1 cellular context compared by ENCODE assay signal in the genomic region with DNA sequence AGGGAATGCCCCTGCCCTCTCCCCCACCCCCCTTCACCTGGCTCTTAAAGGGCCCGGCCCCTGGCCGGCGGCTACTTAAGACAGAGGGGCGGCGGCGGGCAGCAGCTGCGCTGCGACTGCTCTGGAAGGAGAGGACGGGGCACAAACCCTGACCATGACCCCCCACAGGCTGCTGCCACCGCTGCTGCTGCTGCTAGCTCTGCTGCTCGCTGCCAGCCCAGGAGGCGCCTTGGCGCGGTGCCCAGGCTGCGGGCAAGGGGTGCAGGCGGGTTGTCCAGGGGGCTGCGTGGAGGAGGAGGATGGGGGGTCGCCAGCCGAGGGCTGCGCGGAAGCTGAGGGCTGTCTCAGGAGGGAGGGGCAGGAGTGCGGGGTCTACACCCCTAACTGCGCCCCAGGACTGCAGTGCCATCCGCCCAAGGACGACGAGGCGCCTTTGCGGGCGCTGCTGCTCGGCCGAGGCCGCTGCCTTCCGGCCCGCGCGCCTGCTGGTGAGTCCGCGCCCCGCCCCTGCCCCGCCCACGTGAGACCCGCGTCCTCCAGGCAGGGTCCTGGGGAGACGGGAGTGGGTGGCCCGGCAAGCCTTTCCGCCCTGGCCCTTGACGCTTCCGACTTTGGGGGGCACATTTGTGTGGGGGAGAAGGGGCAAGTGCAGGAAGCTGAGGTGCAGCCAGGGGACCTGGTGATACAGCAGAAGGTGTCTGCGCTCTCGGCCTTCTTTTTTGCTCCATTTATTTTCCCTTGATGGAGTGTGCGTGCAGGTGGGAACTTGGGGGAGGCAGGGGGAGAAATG.
TF ChIP-seq lines count a peak whose summit lies in the region.

A gene with protein sequence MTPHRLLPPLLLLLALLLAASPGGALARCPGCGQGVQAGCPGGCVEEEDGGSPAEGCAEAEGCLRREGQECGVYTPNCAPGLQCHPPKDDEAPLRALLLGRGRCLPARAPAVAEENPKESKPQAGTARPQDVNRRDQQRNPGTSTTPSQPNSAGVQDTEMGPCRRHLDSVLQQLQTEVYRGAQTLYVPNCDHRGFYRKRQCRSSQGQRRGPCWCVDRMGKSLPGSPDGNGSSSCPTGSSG (plus strand): TSS at position 104 of the 790 bp plus-strand sequence. CDS start 51 bp downstream, at position 155.

TF ChIP-seq in HepG2, 621 proteins besides CTCF, POLR2A, EP300 and RAD21 (continued from another document and continues in another):
- TF ChIP-seq, protein P1, sequence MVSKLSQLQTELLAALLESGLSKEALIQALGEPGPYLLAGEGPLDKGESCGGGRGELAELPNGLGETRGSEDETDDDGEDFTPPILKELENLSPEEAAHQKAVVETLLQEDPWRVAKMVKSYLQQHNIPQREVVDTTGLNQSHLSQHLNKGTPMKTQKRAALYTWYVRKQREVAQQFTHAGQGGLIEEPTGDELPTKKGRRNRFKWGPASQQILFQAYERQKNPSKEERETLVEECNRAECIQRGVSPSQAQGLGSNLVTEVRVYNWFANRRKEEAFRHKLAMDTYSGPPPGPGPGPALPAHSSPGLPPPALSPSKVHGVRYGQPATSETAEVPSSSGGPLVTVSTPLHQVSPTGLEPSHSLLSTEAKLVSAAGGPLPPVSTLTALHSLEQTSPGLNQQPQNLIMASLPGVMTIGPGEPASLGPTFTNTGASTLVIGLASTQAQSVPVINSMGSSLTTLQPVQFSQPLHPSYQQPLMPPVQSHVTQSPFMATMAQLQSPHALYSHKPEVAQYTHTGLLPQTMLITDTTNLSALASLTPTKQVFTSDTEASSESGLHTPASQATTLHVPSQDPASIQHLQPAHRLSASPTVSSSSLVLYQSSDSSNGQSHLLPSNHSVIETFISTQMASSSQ (IDR thresholded peaks at IDR 0.05; ENCODE audit: low read depth): no peak
- TF ChIP-seq, protein P1 (CRISPR knock-in tag; IDR thresholded peaks at IDR 0.05; ENCODE audit: borderline replicate concordance): no peak
- no peak for TF ChIP-seq ZNF841 (CRISPR knock-in tag; IDR thresholded peaks at IDR 0.05; ENCODE audit: borderline replicate concordance)
- TF ChIP-seq ZNF556 (CRISPR knock-in tag; IDR thresholded peaks at IDR 0.05; ENCODE audit: borderline replicate concordance): 0 out of 2 replicates have a peak, but pooled peaks have one; percentile 32
- no peak for TF ChIP-seq ZNF703 (CRISPR knock-in tag; IDR thresholded peaks at IDR 0.05; ENCODE audit: borderline replicate concordance)
- TF ChIP-seq NCOA1 (CRISPR knock-in tag; IDR thresholded peaks at IDR 0.05): no peak
- TF ChIP-seq, protein P2, sequence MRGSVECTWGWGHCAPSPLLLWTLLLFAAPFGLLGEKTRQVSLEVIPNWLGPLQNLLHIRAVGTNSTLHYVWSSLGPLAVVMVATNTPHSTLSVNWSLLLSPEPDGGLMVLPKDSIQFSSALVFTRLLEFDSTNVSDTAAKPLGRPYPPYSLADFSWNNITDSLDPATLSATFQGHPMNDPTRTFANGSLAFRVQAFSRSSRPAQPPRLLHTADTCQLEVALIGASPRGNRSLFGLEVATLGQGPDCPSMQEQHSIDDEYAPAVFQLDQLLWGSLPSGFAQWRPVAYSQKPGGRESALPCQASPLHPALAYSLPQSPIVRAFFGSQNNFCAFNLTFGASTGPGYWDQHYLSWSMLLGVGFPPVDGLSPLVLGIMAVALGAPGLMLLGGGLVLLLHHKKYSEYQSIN (CRISPR knock-in tag; IDR thresholded peaks at IDR 0.05; ENCODE audit: borderline replicate concordance): no peak
- TF ChIP-seq, protein P3, sequence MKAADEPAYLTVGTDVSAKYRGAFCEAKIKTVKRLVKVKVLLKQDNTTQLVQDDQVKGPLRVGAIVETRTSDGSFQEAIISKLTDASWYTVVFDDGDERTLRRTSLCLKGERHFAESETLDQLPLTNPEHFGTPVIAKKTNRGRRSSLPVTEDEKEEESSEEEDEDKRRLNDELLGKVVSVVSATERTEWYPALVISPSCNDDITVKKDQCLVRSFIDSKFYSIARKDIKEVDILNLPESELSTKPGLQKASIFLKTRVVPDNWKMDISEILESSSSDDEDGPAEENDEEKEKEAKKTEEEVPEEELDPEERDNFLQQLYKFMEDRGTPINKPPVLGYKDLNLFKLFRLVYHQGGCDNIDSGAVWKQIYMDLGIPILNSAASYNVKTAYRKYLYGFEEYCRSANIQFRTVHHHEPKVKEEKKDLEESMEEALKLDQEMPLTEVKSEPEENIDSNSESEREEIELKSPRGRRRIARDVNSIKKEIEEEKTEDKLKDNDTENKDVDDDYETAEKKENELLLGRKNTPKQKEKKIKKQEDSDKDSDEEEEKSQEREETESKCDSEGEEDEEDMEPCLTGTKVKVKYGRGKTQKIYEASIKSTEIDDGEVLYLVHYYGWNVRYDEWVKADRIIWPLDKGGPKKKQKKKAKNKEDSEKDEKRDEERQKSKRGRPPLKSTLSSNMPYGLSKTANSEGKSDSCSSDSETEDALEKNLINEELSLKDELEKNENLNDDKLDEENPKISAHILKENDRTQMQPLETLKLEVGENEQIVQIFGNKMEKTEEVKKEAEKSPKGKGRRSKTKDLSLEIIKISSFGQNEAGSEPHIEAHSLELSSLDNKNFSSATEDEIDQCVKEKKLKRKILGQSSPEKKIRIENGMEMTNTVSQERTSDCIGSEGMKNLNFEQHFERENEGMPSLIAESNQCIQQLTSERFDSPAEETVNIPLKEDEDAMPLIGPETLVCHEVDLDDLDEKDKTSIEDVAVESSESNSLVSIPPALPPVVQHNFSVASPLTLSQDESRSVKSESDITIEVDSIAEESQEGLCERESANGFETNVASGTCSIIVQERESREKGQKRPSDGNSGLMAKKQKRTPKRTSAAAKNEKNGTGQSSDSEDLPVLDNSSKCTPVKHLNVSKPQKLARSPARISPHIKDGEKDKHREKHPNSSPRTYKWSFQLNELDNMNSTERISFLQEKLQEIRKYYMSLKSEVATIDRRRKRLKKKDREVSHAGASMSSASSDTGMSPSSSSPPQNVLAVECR (CRISPR knock-in tag; IDR thresholded peaks at IDR 0.05; ENCODE audit: borderline replicate concordance): peak; percentile 62; the same call in 1 of the 2 replicates
- no peak for TF ChIP-seq EZH2 (conservative IDR thresholded peaks at IDR 0.05; ENCODE audit: low read depth, low read length)
- TF ChIP-seq SATB2 (CRISPR knock-in tag; IDR thresholded peaks at IDR 0.05): no peak
- TF ChIP-seq, protein P4, sequence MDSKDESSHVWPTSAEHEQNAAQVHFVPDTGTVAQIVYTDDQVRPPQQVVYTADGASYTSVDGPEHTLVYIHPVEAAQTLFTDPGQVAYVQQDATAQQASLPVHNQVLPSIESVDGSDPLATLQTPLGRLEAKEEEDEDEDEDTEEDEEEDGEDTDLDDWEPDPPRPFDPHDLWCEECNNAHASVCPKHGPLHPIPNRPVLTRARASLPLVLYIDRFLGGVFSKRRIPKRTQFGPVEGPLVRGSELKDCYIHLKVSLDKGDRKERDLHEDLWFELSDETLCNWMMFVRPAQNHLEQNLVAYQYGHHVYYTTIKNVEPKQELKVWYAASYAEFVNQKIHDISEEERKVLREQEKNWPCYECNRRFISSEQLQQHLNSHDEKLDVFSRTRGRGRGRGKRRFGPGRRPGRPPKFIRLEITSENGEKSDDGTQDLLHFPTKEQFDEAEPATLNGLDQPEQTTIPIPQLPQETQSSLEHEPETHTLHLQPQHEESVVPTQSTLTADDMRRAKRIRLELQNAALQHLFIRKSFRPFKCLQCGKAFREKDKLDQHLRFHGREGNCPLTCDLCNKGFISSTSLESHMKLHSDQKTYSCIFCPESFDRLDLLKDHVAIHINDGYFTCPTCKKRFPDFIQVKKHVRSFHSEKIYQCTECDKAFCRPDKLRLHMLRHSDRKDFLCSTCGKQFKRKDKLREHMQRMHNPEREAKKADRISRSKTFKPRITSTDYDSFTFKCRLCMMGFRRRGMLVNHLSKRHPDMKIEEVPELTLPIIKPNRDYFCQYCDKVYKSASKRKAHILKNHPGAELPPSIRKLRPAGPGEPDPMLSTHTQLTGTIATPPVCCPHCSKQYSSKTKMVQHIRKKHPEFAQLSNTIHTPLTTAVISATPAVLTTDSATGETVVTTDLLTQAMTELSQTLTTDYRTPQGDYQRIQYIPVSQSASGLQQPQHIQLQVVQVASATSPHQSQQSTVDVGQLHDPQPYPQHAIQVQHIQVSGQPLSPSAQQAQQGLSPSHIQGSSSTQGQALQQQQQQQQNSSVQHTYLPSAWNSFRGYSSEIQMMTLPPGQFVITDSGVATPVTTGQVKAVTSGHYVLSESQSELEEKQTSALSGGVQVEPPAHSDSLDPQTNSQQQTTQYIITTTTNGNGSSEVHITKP (CRISPR knock-in tag; IDR thresholded peaks at IDR 0.05; ENCODE audit: low read depth): no peak
- 0 out of 2 replicates have a peak, but pooled peaks have one; percentile 32 for TF ChIP-seq ZNF567 (CRISPR knock-in tag; IDR thresholded peaks at IDR 0.05; ENCODE audit: borderline replicate concordance)
- no peak for TF ChIP-seq ZNF775 (CRISPR knock-in tag; IDR thresholded peaks at IDR 0.05; ENCODE audit: borderline replicate concordance)
- no peak for TF ChIP-seq ZSCAN20 (CRISPR knock-in tag; IDR thresholded peaks at IDR 0.05; ENCODE audit: borderline replicate concordance)
- 0 out of 2 replicates have a peak, but pooled peaks have one; percentile 12 for TF ChIP-seq ISL2 (CRISPR knock-in tag; IDR thresholded peaks at IDR 0.05)
- TF ChIP-seq CBFB (CRISPR knock-in tag; IDR thresholded peaks at IDR 0.05): 0 out of 2 replicates have a peak, but pooled peaks have one; percentile 2
- no peak for TF ChIP-seq ZNF30 (CRISPR knock-in tag; IDR thresholded peaks at IDR 0.05)
- no peak for TF ChIP-seq ZC3H4 (CRISPR knock-in tag; IDR thresholded peaks at IDR 0.05; ENCODE audit: borderline replicate concordance)
- TF ChIP-seq ZNF883 (CRISPR knock-in tag; IDR thresholded peaks at IDR 0.05; ENCODE audit: not compliant biosample characterization): no peak
- TF ChIP-seq ZNF550 (CRISPR knock-in tag; IDR thresholded peaks at IDR 0.05; ENCODE audit: borderline replicate concordance): peak; percentile 34; the same call in 1 of the 2 replicates
- TF ChIP-seq RFXAP (CRISPR knock-in tag; IDR thresholded peaks at IDR 0.05; ENCODE audit: borderline replicate concordance): no peak
- peak; percentile 93 for TF ChIP-seq SP5 (CRISPR knock-in tag; IDR thresholded peaks at IDR 0.05; ENCODE audit: borderline replicate concordance, low read depth)
- peak; percentile 57; the same call in 1 of the 2 replicates for TF ChIP-seq ZSCAN31 (CRISPR knock-in tag; IDR thresholded peaks at IDR 0.05; ENCODE audit: low read depth)
- no peak for TF ChIP-seq HES4 (CRISPR knock-in tag; IDR thresholded peaks at IDR 0.05; ENCODE audit: borderline replicate concordance)
- no peak for TF ChIP-seq MTA3 (CRISPR knock-in tag; IDR thresholded peaks at IDR 0.05)
- no peak for TF ChIP-seq ATRX (CRISPR knock-in tag; IDR thresholded peaks at IDR 0.05; ENCODE audit: borderline replicate concordance)
- no peak for TF ChIP-seq NFYB (CRISPR knock-in tag; IDR thresholded peaks at IDR 0.05)
- TF ChIP-seq ISX (CRISPR knock-in tag; conservative IDR thresholded peaks at IDR 0.05): no peak
- TF ChIP-seq ZNF83 (CRISPR knock-in tag; IDR thresholded peaks at IDR 0.05; ENCODE audit: borderline replicate concordance): peak; percentile 38; the same call in 1 of the 2 replicates
- TF ChIP-seq ZKSCAN1 (IDR thresholded peaks at IDR 0.05; ENCODE audit: low read length): no peak
- TF ChIP-seq SP4 (CRISPR knock-in tag; IDR thresholded peaks at IDR 0.05): peak; percentile 45; the same call in 1 of the 2 replicates
- TF ChIP-seq JUN (CRISPR knock-in tag; IDR thresholded peaks at IDR 0.05): no peak
- TF ChIP-seq CENPX (CRISPR knock-in tag; IDR thresholded peaks at IDR 0.05): no peak
- no peak for TF ChIP-seq TEAD3 (CRISPR knock-in tag; optimal IDR thresholded peaks at IDR 0.05; ENCODE audit: borderline replicate concordance)
- TF ChIP-seq SP2 (CRISPR knock-in tag; IDR thresholded peaks at IDR 0.05): no peak; the same call in 1 of the 2 replicates
- no peak for TF ChIP-seq SRSF1 (optimal IDR thresholded peaks at IDR 0.05; ENCODE audit: low read depth, low read length)
- TF ChIP-seq HNF4G (IDR thresholded peaks at IDR 0.05; ENCODE audit: borderline replicate concordance, low read depth, low read length): no peak
- no peak for TF ChIP-seq HNF4G (CRISPR knock-in tag; IDR thresholded peaks at IDR 0.05; ENCODE audit: borderline replicate concordance, low read depth)
- no peak for TF ChIP-seq TSC22D2 (CRISPR knock-in tag; IDR thresholded peaks at IDR 0.05; ENCODE audit: borderline replicate concordance)
- peak; percentile 52; the same call in 1 of the 2 replicates for TF ChIP-seq ESRRA (CRISPR knock-in tag; IDR thresholded peaks at IDR 0.05; ENCODE audit: low read depth)
- TF ChIP-seq ZBTB42 (CRISPR knock-in tag; IDR thresholded peaks at IDR 0.05): no peak
- TF ChIP-seq ZNF564 (CRISPR knock-in tag; IDR thresholded peaks at IDR 0.05): 0 out of 2 replicates have a peak, but pooled peaks have one; percentile 16
- TF ChIP-seq, protein P5, sequence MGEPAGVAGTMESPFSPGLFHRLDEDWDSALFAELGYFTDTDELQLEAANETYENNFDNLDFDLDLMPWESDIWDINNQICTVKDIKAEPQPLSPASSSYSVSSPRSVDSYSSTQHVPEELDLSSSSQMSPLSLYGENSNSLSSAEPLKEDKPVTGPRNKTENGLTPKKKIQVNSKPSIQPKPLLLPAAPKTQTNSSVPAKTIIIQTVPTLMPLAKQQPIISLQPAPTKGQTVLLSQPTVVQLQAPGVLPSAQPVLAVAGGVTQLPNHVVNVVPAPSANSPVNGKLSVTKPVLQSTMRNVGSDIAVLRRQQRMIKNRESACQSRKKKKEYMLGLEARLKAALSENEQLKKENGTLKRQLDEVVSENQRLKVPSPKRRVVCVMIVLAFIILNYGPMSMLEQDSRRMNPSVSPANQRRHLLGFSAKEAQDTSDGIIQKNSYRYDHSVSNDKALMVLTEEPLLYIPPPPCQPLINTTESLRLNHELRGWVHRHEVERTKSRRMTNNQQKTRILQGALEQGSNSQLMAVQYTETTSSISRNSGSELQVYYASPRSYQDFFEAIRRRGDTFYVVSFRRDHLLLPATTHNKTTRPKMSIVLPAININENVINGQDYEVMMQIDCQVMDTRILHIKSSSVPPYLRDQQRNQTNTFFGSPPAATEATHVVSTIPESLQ (CRISPR knock-in tag; conservative IDR thresholded peaks at IDR 0.05): no peak
- TF ChIP-seq ZSCAN9 (CRISPR knock-in tag; IDR thresholded peaks at IDR 0.05; ENCODE audit: borderline replicate concordance): no peak
- no peak for TF ChIP-seq MIER3 (CRISPR knock-in tag; IDR thresholded peaks at IDR 0.05; ENCODE audit: borderline replicate concordance)
- TF ChIP-seq U2AF2 (IDR thresholded peaks at IDR 0.05; ENCODE audit: low read depth, low read length): no peak
- no peak for TF ChIP-seq PHF20 (CRISPR knock-in tag; IDR thresholded peaks at IDR 0.05)
- TF ChIP-seq MTF1 (CRISPR knock-in tag; IDR thresholded peaks at IDR 0.05): no peak
- no peak for TF ChIP-seq RARG (CRISPR knock-in tag; IDR thresholded peaks at IDR 0.05; ENCODE audit: low read depth)
